Comparison of ENCODE assay signal across 27 cellular contexts in the genomic region with DNA sequence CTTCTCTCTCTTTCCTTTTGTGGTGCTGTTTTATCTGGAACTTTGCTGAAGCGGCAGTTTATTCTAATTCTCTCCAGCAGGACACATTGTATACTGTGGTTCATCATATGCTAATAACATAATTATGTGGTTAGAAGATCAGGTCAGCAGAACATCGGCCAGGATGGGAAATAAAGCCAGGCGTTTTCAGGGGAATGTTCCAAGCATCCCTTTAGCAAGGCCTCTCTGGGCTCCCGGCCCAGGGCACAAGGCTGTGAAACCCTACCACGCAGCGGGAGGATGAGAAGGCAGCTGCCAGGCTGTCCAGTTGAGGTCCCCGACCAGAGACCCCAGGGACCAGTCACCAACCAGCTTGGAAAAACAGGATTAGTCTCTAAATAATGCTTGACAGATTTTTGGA.
A peak's percentile ranks its signal among the peaks of the same experiment; 100 is the strongest.
DNase-seq lines count a peak whose midpoint lies in the region; ATAC-seq, FAIRE-seq and TF ChIP-seq lines count a peak whose summit lies in the region.
"Had no signal": no experiment of that assay in that cellular context is flagged by ENCODE, and none has a peak within 500 bp of the region (broad histone marks: within the 10 kb centered on the region; RNA-seq: fewer than 3 reads in every experiment).

No MANE protein-coding gene starts in this region.

- no peak overlapping the region for H3K4me3 Mint-ChIP-seq in activated CD4-positive, alpha-beta T cell treated with anti-CD3 and anti-CD28 coated beads, Interleukin-2, amount 10 ng/mL, durations not matched to agents 7 days and 5 days
- H3K4me3 Mint-ChIP-seq: activated naive CD4-positive, alpha-beta T cell treated with anti-CD3 and anti-CD28 coated beads for 36 hours; activated T-cell treated with anti-CD3 and anti-CD28 coated beads, Interleukin-2, amount 50 U/mL, for 24 hours; GM23338; neural crest cell had no signal

- H3K27me3 ChIP-seq in colonic mucosa (no peaks in the 10 kb centered on the region), right cardiac atrium (ENCODE audit: control insufficient read depth, insufficient read depth) (no peaks in the 10 kb centered on the region), pancreas (no peaks in the 10 kb centered on the region)

- POLR2A ChIA-PET in activated CD4-positive, alpha-beta T cell treated with anti-CD3 and anti-CD28 coated beads, Interleukin-2, amount 10 ng/mL, durations not matched to agents 7 days and 5 days (lab: Charles Lee) = no interaction called here

- H3K4me1 ChIP-seq in colonic mucosa (no peaks in the 10 kb centered on the region), right cardiac atrium (ENCODE audit: control insufficient read depth, insufficient read depth, low read length) (no peaks in the 10 kb centered on the region), pancreas (no peaks in the 10 kb centered on the region)
- H3K4me1 ChIP-seq: psoas muscle had no signal

- 52% methylated on average over 7 of the region's 7 CpGs for WGBS in right cardiac atrium
- 76 to 77% methylated on average over 7 of the region's 7 CpGs for WGBS in pancreas, 2 donors

- DNase-seq in AG08395 (ENCODE audit: low spot score) = peak; percentile 2
- peak; percentile 22 for DNase-seq in colonic mucosa
- peak; percentile 53 to 83 (median 81) for DNase-seq in right cardiac atrium
- DNase-seq in pancreas = peak in 1 of 6 donors; percentile 15
- DNase-seq in activated CD4-positive, alpha-beta T cell treated with anti-CD3 and anti-CD28 coated beads, Interleukin-2, amount 10 ng/mL, durations not matched to agents 7 days and 5 days = no peak
- DNase-seq: activated CD8-positive, alpha-beta memory T cell treated with anti-CD3 and anti-CD28 coated beads for 24 hours; activated naive CD4-positive, alpha-beta T cell treated with anti-CD3 and anti-CD28 coated beads for 36 hours; activated T-cell treated with anti-CD3 and anti-CD28 coated beads, Interleukin-2, amount 50 U/mL, for 24 hours; DMS79 treated with DMSO at 0.1 percent for 48 hours; effector CD4-positive, alpha-beta T cell; kidney glomerular epithelial cell; midbrain; NCI-H1092 treated with DMSO at 0.1 percent for 48 hours; NCI-H2081; stimulated activated CD4-positive, alpha-beta T cell treated with anti-CD3 and anti-CD28 coated beads, Interleukin-2, amount 100 ng/mL, for 48 hours; stimulated activated naive CD8-positive, alpha-beta T cell treated with anti-CD3 and anti-CD28 coated beads, Interleukin-15, Interleukin-2, amounts not matched to agents 100 U/mL and 50 U/mL, for 24 hours; T1000; trophoblast cell had no signal

- H3K36me3 ChIP-seq in colonic mucosa (no peaks in the 10 kb centered on the region), pancreas (no peaks in the 10 kb centered on the region)

- no peak overlapping the region for H3K27ac Mint-ChIP-seq in activated CD4-positive, alpha-beta T cell treated with anti-CD3 and anti-CD28 coated beads, Interleukin-2, amount 10 ng/mL, durations not matched to agents 7 days and 5 days
- H3K27ac Mint-ChIP-seq: activated naive CD4-positive, alpha-beta T cell treated with anti-CD3 and anti-CD28 coated beads for 36 hours; activated T-cell treated with anti-CD3 and anti-CD28 coated beads, Interleukin-2, amount 50 U/mL, for 24 hours; GM23338 had no signal

- TF ChIP-seq CTCF in colonic mucosa (IDR thresholded peaks at IDR 0.05) (no peak), pancreas (IDR thresholded peaks at IDR 0.05) (no peak)

- CTCF ChIA-PET in activated CD4-positive, alpha-beta T cell treated with anti-CD3 and anti-CD28 coated beads, Interleukin-2, amount 10 ng/mL, durations not matched to agents 7 days and 5 days (lab: Charles Lee) = no interaction called here

- H3K4me3 ChIP-seq in colonic mucosa (no peak overlapping the region), right cardiac atrium (ENCODE audit: low read length) (no peak overlapping the region), pancreas (no peak overlapping the region)
- H3K4me3 ChIP-seq: GM23338, psoas muscle had no signal

- H3K9ac ChIP-seq in colonic mucosa (ENCODE audit: low read depth in 2 of 2, low read length in 2 of 2) = no peak overlapping the region

- H3K27ac ChIP-seq in colonic mucosa (no peak overlapping the region), right cardiac atrium (ENCODE audit: low read length) (no peak overlapping the region), pancreas (no peak overlapping the region)
- H3K27ac ChIP-seq: psoas muscle had no signal

- no peaks in the 10 kb centered on the region for H3K4me1 Mint-ChIP-seq in activated CD4-positive, alpha-beta T cell treated with anti-CD3 and anti-CD28 coated beads, Interleukin-2, amount 10 ng/mL, durations not matched to agents 7 days and 5 days
- H3K4me1 Mint-ChIP-seq: GM23338, neural crest cell had no signal

- H3K9me3 ChIP-seq in colonic mucosa = no peaks in the 10 kb centered on the region
- no peaks in the 10 kb centered on the region for H3K9me3 ChIP-seq in right cardiac atrium (ENCODE audit: control insufficient read depth, low read length)
- no peaks in the 10 kb centered on the region for H3K9me3 ChIP-seq in pancreas
- H3K9me3 ChIP-seq: psoas muscle had no signal

- FAIRE-seq in pancreas (lab: Jason Lieb, UNC) = no peak
- FAIRE-seq: GM12892, HepG2 had no signal

- H3K9me3 Mint-ChIP-seq in activated CD4-positive, alpha-beta T cell treated with anti-CD3 and anti-CD28 coated beads, Interleukin-2, amount 10 ng/mL, durations not matched to agents 7 days and 5 days = peaks cover 18% of the 10 kb centered on the region
- H3K9me3 Mint-ChIP-seq: GM23338 had no signal

- no peaks in the 10 kb centered on the region for H3K36me3 Mint-ChIP-seq in activated CD4-positive, alpha-beta T cell treated with anti-CD3 and anti-CD28 coated beads, Interleukin-2, amount 10 ng/mL, durations not matched to agents 7 days and 5 days (ENCODE audit: low read depth)

- ATAC-seq in right cardiac atrium (peak; percentile 60 to 69), pancreas (peak in 3 of 4 donors; percentile 15 to 31 (median 20)), GM19467 (IDR thresholded peaks at IDR 0.05; ENCODE audit: unreplicated experiment) (no peak), HG03039 (IDR thresholded peaks at IDR 0.05; ENCODE audit: unreplicated experiment) (no peak), GM19351 (IDR thresholded peaks at IDR 0.05; ENCODE audit: unreplicated experiment) (no peak)
- ATAC-seq: activated CD4-positive, CD25-positive, alpha-beta regulatory T cell treated with anti-CD3 and anti-CD28 coated beads, Interleukin-2, amount 50 U/mL, for 24 hours; GM23338; HepG2; psoas muscle; stimulated activated naive CD8-positive, alpha-beta T cell treated with anti-CD3 and anti-CD28 coated beads, Interleukin-15, Interleukin-2, amounts not matched to agents 100 U/mL and 50 U/mL, for 24 hours had no signal

- no peaks in the 10 kb centered on the region for H3K27me3 Mint-ChIP-seq in activated CD4-positive, alpha-beta T cell treated with anti-CD3 and anti-CD28 coated beads, Interleukin-2, amount 10 ng/mL, durations not matched to agents 7 days and 5 days
- H3K27me3 Mint-ChIP-seq: activated T-cell treated with anti-CD3 and anti-CD28 coated beads, Interleukin-2, amount 50 U/mL, for 24 hours had no signal

- intact Hi-C loops in colonic mucosa (cut with DNase I) = no loop called here
- intact Hi-C loops in right cardiac atrium (cut with DNase I) = no loop called here
- intact Hi-C loops in pancreas (cut with DNase I) = no loop called here

Comparison
In these comparisons a context has a peak if more than half of its experiments do, and no peak if none do; other contexts are left out.
1. ATAC-seq: peak in right cardiac atrium (2 of 2) and pancreas (3 of 4); none in GM19467 (single experiment), HG03039 (single experiment) and GM19351 (single experiment).